29 cellular contexts compared by ENCODE assay signal in genomic region chr4:182496392-182496791, GRCh38.
"Had no signal": no experiment of that assay in that cellular context is flagged by ENCODE, and none has a peak within 500 bp of the region (broad histone marks: within the 10 kb centered on the region; RNA-seq: fewer than 3 reads in every experiment).

No MANE protein-coding gene starts in this region.

- DNase-seq: activated CD4-positive, alpha-beta T cell treated with anti-CD3 and anti-CD28 coated beads, Interleukin-2, amount 10 ng/mL, durations not matched to agents 24 days and 14 days; activated CD4-positive, alpha-beta T cell treated with anti-CD3 and anti-CD28 coated beads, Interleukin-2, amount 50 U/mL, for 4 hours; activated CD8-positive, alpha-beta T cell treated with anti-CD3 and anti-CD28 coated beads for 36 hours; activated gamma-delta T cell; activated naive CD4-positive, alpha-beta T cell treated with Interleukin-2 at 50 U/mL for 16 hours; activated naive CD8-positive, alpha-beta T cell treated with anti-CD3 and anti-CD28 coated beads, Interleukin-2, amount 10 ng/mL, durations not matched to agents 7 days and 5 days; activated T-cell treated with anti-CD3 and anti-CD28 coated beads, Interleukin-2, amount 50 U/mL, for 1 hour; activated T-cell treated with anti-CD3 and anti-CD28 coated beads, Interleukin-2, amount 50 U/mL, for 72 hours; amygdala; MM.1S; MV-4-11; NCI-H1092; NCI-H187 treated with DMSO at 0.1 percent for 48 hours; NCI-H2081; NCI-H510A; NCI-H526; NCI-H748 treated with DMSO at 0.1 percent for 48 hours; PC-9; Right ventricle myocardium superior; SW 1271; T-helper 1 cell; T-helper 2 cell; T-helper 9 cell; WERI-Rb-1 had no signal

- H3K27ac Mint-ChIP-seq: activated CD4-positive, alpha-beta T cell treated with anti-CD3 and anti-CD28 coated beads, Interleukin-2, amount 10 ng/mL, durations not matched to agents 24 days and 14 days; activated CD8-positive, alpha-beta T cell treated with anti-CD3 and anti-CD28 coated beads for 36 hours; activated naive CD4-positive, alpha-beta T cell treated with anti-CD3 and anti-CD28 coated beads, Interleukin-2, amount 50 U/mL, for 24 hours; activated naive CD8-positive, alpha-beta T cell treated with anti-CD3 and anti-CD28 coated beads, Interleukin-2, amount 10 ng/mL, durations not matched to agents 7 days and 5 days; activated T-cell treated with anti-CD3 and anti-CD28 coated beads, Interleukin-2, amount 50 U/mL, for 72 hours; activated T-helper 2 cell treated with anti-CD3 and anti-CD28 coated beads, Interferon-gamma antibody, Interleukin-2, Interleukin-4, amounts not matched to agents 10 μg/mL and 5 μg/mL and 100 μg/mL, durations not matched to agents 14 hours and 24 hours and 36 hours had no signal

- H2AFZ ChIP-seq: PC-9 had no signal

- H3K4me3 ChIP-seq: ascending aorta, cardiac muscle cell, PC-9 had no signal

- H3K4me3 Mint-ChIP-seq: activated CD4-positive, alpha-beta T cell treated with anti-CD3 and anti-CD28 coated beads, Interleukin-2, amount 10 ng/mL, durations not matched to agents 24 days and 14 days; activated CD8-positive, alpha-beta T cell treated with anti-CD3 and anti-CD28 coated beads for 36 hours; activated naive CD4-positive, alpha-beta T cell treated with anti-CD3 and anti-CD28 coated beads, Interleukin-2, amount 50 U/mL, for 24 hours; activated naive CD8-positive, alpha-beta T cell treated with anti-CD3 and anti-CD28 coated beads, Interleukin-2, amount 10 ng/mL, durations not matched to agents 7 days and 5 days; activated T-cell treated with anti-CD3 and anti-CD28 coated beads, Interleukin-2, amount 50 U/mL, for 72 hours; central memory CD8-positive, alpha-beta T cell had no signal

- H3K4me1 ChIP-seq: ascending aorta had no signal

- H3K9me3 Mint-ChIP-seq: activated CD4-positive, alpha-beta T cell treated with anti-CD3 and anti-CD28 coated beads, Interleukin-2, amount 10 ng/mL, durations not matched to agents 24 days and 14 days; activated CD8-positive, alpha-beta T cell treated with anti-CD3 and anti-CD28 coated beads for 36 hours; activated naive CD4-positive, alpha-beta T cell treated with anti-CD3 and anti-CD28 coated beads, Interleukin-2, amount 50 U/mL, for 24 hours; activated naive CD8-positive, alpha-beta T cell treated with anti-CD3 and anti-CD28 coated beads, Interleukin-2, amount 10 ng/mL, durations not matched to agents 7 days and 5 days; activated T-cell treated with anti-CD3 and anti-CD28 coated beads, Interleukin-2, amount 50 U/mL, for 72 hours; activated T-helper 2 cell treated with anti-CD3 and anti-CD28 coated beads, Interferon-gamma antibody, Interleukin-2, Interleukin-4, amounts not matched to agents 10 μg/mL and 5 μg/mL and 100 μg/mL, durations not matched to agents 14 hours and 24 hours and 36 hours; central memory CD8-positive, alpha-beta T cell had no signal

- H3K27me3 ChIP-seq: ascending aorta, cardiac muscle cell had no signal

- ATAC-seq: activated CD8-positive, alpha-beta T cell treated with anti-CD3 and anti-CD28 coated beads for 36 hours; activated T-cell treated with anti-CD3 and anti-CD28 coated beads, Interleukin-2, amount 50 U/mL, for 72 hours had no signal

- H3K27ac ChIP-seq: ascending aorta, cardiac muscle cell, PC-9, WERI-Rb-1 had no signal

- H3K4me1 Mint-ChIP-seq: central memory CD8-positive, alpha-beta T cell had no signal

- H3K9me3 ChIP-seq: ascending aorta had no signal

- H3K36me3 Mint-ChIP-seq: activated naive CD4-positive, alpha-beta T cell treated with anti-CD3 and anti-CD28 coated beads, Interleukin-2, amount 50 U/mL, for 24 hours; activated naive CD8-positive, alpha-beta T cell treated with anti-CD3 and anti-CD28 coated beads, Interleukin-2, amount 10 ng/mL, durations not matched to agents 7 days and 5 days had no signal

- H3K4me2 ChIP-seq: PC-9 had no signal

- H3K36me3 ChIP-seq: ascending aorta, cardiac muscle cell, WERI-Rb-1 had no signal
